In genomic region chr15:75884041-75884440, GRCh38 we compare ENCODE assay signal across 24 cellular contexts. TPM values are rescaled to one million over a fixed set of nuclear protein-coding genes. Genes with fewer than 3 reads are reported as not detected.
A peak's percentile ranks its signal among the peaks of the same experiment; 100 is the strongest.
DNase-seq lines count a peak whose midpoint lies in the region; ATAC-seq, FAIRE-seq and TF ChIP-seq lines count a peak whose summit lies in the region.
"Had no signal": no experiment of that assay in that cellular context is flagged by ENCODE, and none has a peak within 500 bp of the region (broad histone marks: within the 10 kb centered on the region; RNA-seq: fewer than 3 reads in every experiment).

No MANE protein-coding gene starts in this region.

- SMC1A ChIA-PET in GM12878 (lab: Charles Lee; ENCODE audit: uncharacterized antibody, unreplicated experiment), result interaction anchor here (1.1 kb wide), 1 partner anchor 41 kb away, joined by 4 read pairs; no protein-coding TSS in a partner anchor

- TF ChIP-seq POLR2A in GM12878 (IDR thresholded peaks at IDR 0.05; ENCODE audit: low read depth, low read length), result no peak

- H3K9ac ChIP-seq in GM12878 (ENCODE audit: control insufficient read depth, insufficient read depth, low read length), result no peak overlapping the region

- WGBS in GM12878 (ENCODE audit: insufficient coverage, insufficient replicate concordance, low lambda C conversion rate, missing lambda C conversion rate), result 48% methylated on average over 1 of the region's 1 CpG

- RAD21 ChIA-PET in GM12878 (lab: Charles Lee; ENCODE audit: unreplicated experiment), result no interaction called here

- CTCF ChIA-PET in GM12878 (lab: Yijun Ruan, JAX), result interaction anchor here (0.6 to 1.7 kb wide), 4 partner anchors 14 to 256 kb away, joined by 3 to 5 read pairs (median 3); no protein-coding TSS in a partner anchor

- intact Hi-C loops in GM12878 (cut with micrococcal nuclease; ENCODE audit: unreplicated experiment), result no loop called here

- no peak for FAIRE-seq in GM12878 (lab: Jason Lieb, UNC)
- FAIRE-seq: small intestine had no signal

- TF ChIP-seq CTCF in GM12878 (IDR thresholded peaks at IDR 0.05 in 2 of 3, conservative IDR thresholded peaks at IDR 0.05 in 1 of 3; ENCODE audit: control insufficient read depth in 2 of 3, extremely low read depth in 1 of 3, insufficient read depth in 1 of 3, low read depth in 3 of 3, low read length in 3 of 3), result no peak
- TF ChIP-seq CTCF in foreskin fibroblast (IDR thresholded peaks at IDR 0.05; ENCODE audit: low read depth, low read length), result no peak
- no peak for TF ChIP-seq CTCF in GM13977 (IDR thresholded peaks at IDR 0.05; ENCODE audit: extremely low read depth, insufficient read depth, missing control alignments)

- TF ChIP-seq EP300 in GM12878 (IDR thresholded peaks at IDR 0.05; ENCODE audit: borderline replicate concordance in 1 of 2, control insufficient read depth in 1 of 2, low read depth in 2 of 2, low read length in 2 of 2), result no peak

- peak; percentile 29 for DNase-seq in EL
- DNase-seq in HS-5 (ENCODE audit: low read depth), result peak; percentile 13
- DNase-seq in GM12878 (ENCODE audit: low read depth, low spot score), result no peak
- peak; percentile 16 to 62 for DNase-seq in foreskin fibroblast
- no peak for DNase-seq in NCI-H2171 treated with DMSO at 0.1 percent for 48 hours (lab: John Stamatoyannopoulos, UW)
- DNase-seq in putamen (ENCODE audit: low spot score), result no peak
- DNase-seq in GM13977 (ENCODE audit: low spot score), result no peak
- DNase-seq: activated naive CD4-positive, alpha-beta T cell treated with anti-CD3 and anti-CD28 coated beads, Interleukin-2, amount 10 ng/mL, durations not matched to agents 7 days and 5 days; CD8-positive, alpha-beta T cell; cortex of kidney; foreskin keratinocyte; GDM1; left colon; mesenchymal stem cell; NCI-H1417 treated with DMSO at 0.1 percent for 48 hours; NCI-H2081 treated with DMSO at 0.1 percent for 48 hours; NCI-H446; OCI-M1; SHP77; small intestine; stimulated activated CD4-positive, alpha-beta T cell treated with anti-CD3 and anti-CD28 coated beads, Interleukin-1b, Interleukin-23, amount 100 ng/mL, for 48 hours; T-helper 9 cell had no signal

- no peak overlapping the region for H2AFZ ChIP-seq in GM12878 (ENCODE audit: control insufficient read depth, low read depth, low read length)

- no peaks in the 10 kb centered on the region for H3K9me3 ChIP-seq in GM12878 (replicated peaks; ENCODE audit: control insufficient read depth, insufficient read depth, low read length)

- H3K36me3 ChIP-seq in GM12878 (ENCODE audit: control insufficient read depth in 2 of 2, insufficient read depth in 2 of 2, low read length in 1 of 2), result no peaks in the 10 kb centered on the region; a peak in 2 of 4 replicates

- no peaks in the 10 kb centered on the region for H3K27me3 ChIP-seq in GM12878 (replicated peaks in 1 of 2; ENCODE audit: control insufficient read depth in 2 of 2, insufficient read depth in 2 of 2, low read length in 1 of 2)
- H3K27me3 ChIP-seq: foreskin keratinocyte had no signal

- no peak for ATAC-seq in GM12878
- ATAC-seq in HG03280 (IDR thresholded peaks at IDR 0.05; ENCODE audit: unreplicated experiment), result no peak
- ATAC-seq: CD8-positive, alpha-beta T cell; foreskin keratinocyte; left colon; WTC11 had no signal

- H3K4me1 ChIP-seq in GM12878 (ENCODE audit: control insufficient read depth, insufficient read depth, low read length), result no peaks in the 10 kb centered on the region
- H3K4me1 ChIP-seq: foreskin keratinocyte had no signal

- H4K20me1 ChIP-seq in GM12878 (ENCODE audit: control insufficient read depth, insufficient read depth), result no peaks in the 10 kb centered on the region

- POLR2A ChIA-PET in GM12878 (lab: Charles Lee), result interaction anchor here (0.6 to 0.7 kb wide), 2 partner anchors 14 to 38 kb away, joined by 3 read pairs; no protein-coding TSS in a partner anchor

- BruUV-seq in GM12878 (replicated peaks; lab: Mats Ljungman, UMichigan), result no TSS peak

- no peak for TF ChIP-seq RAD21 in GM12878 (IDR thresholded peaks at IDR 0.05; ENCODE audit: insufficient read depth, low read depth, low read length)

- no peak overlapping the region for H3K4me3 ChIP-seq in GM12878
- H3K4me3 ChIP-seq in foreskin fibroblast (ENCODE audit: low read depth in 1 of 2, low read length in 2 of 2), result no peak overlapping the region

- H3K79me2 ChIP-seq in GM12878 (ENCODE audit: control insufficient read depth, insufficient read depth, low read length), result no peaks in the 10 kb centered on the region

- in situ Hi-C loops in GM12878 (cut with MboI), result no loop called here
- in situ Hi-C loops in GM13977 (cut with MboI; ENCODE audit: low pct_unique_long_range_greater_than_20kb, low sequenced_read_pairs, unreplicated experiment), result no loop called here

- H3K27ac ChIP-seq in GM12878 (ENCODE audit: control insufficient read depth, insufficient read depth), result no peak overlapping the region
- H3K27ac ChIP-seq: foreskin keratinocyte had no signal

- no peak overlapping the region for H3K4me2 ChIP-seq in GM12878 (ENCODE audit: control insufficient read depth, insufficient read depth)

TF ChIP-seq in GM12878, 131 proteins besides CTCF, POLR2A, EP300 and RAD21 (continues in another document):
- TF ChIP-seq CHD4 (IDR thresholded peaks at IDR 0.05) (no peak), EZH2 (IDR thresholded peaks at IDR 0.05; ENCODE audit: borderline replicate concordance, control insufficient read depth, low read depth, low read length) (no peak), BMI1 (IDR thresholded peaks at IDR 0.05; ENCODE audit: borderline replicate concordance) (no peak), YY1 (IDR thresholded peaks at IDR 0.05; ENCODE audit: low read depth, low read length) (no peak), CREM (IDR thresholded peaks at IDR 0.05; ENCODE audit: low read depth) (no peak), ZNF592 (IDR thresholded peaks at IDR 0.05) (no peak)

RNA-seq across cellular contexts. Expression of gene FBXO22, which starts 19.6 kb away (rescaled TPM):
- total RNA-seq in GM12878 (2013; cell fraction: nucleolus; rRNA removed), result 111 TPM in 2 replicates
- 39.1 and 44.7 TPM in 2 replicates for total RNA-seq in GM12878 (2014; rRNA removed)
- 32.8 and 34.8 TPM in 2 replicates for total RNA-seq in GM12878 (2014; rRNA removed; fragmentation: Illumina TruSeq; extraction: Trizol)
- 46.8 and 50.0 TPM in 2 replicates for total RNA-seq in GM12878 (2021)
- 26.0 TPM for polyA plus RNA-seq in GM12878 (2011; ENCODE audit: low read depth)
- 72.6 and 91.4 TPM in 2 replicates for polyA plus RNA-seq in GM12878 (2011; rRNA removed)
- polyA plus RNA-seq in GM12878 (2011; cell fraction: cytosol; rRNA removed), result 39.7 and 54.9 TPM in 2 replicates
- polyA plus RNA-seq in GM12878 (2011; cell fraction: nucleus; rRNA removed), result 48.6 and 55.9 TPM in 2 replicates
- 17.4 and 30.4 TPM in 2 replicates for polyA plus RNA-seq in GM12878 (2012)
- polyA plus RNA-seq in GM12878 (2014; fragmentation: Illumina TruSeq; extraction: Trizol), result 41.8 and 48.7 TPM in 2 replicates
- 10 to 100 TPM; 15.2 to 19.1 TPM for polyA plus RNA-seq in GM12878 (2014; fragmentation: Nextera tagmentation; extraction: Ambion mirVana)
- polyA plus RNA-seq in GM12878 (2014; rRNA removed), result 38.0 and 43.8 TPM in 2 replicates
- 100 to 1,000 TPM in 1 of 2 experiments, 10 to 100 TPM in 1; 92.9 to 110 TPM for polyA plus RNA-seq in GM12878 (2016; fragmentation: Nextera tagmentation; extraction: Ambion mirVana)
- polyA minus RNA-seq in GM12878 (2011; rRNA and poly(A)+ RNA removed), result 48.4 and 54.1 TPM in 2 replicates
- polyA minus RNA-seq in GM12878 (2011; cell fraction: cytosol; rRNA and poly(A)+ RNA removed), result 17.4 and 33.4 TPM in 2 replicates
- polyA minus RNA-seq in GM12878 (2011; cell fraction: nucleus; rRNA and poly(A)+ RNA removed), result 25.0 and 42.4 TPM in 2 replicates

RNA-seq across cellular contexts. Expression of gene UBE2Q2, which starts 40.8 kb away (rescaled TPM):
- 23.1 and 32.2 TPM in 2 replicates for total RNA-seq in GM12878 (2013; cell fraction: nucleolus; rRNA removed)
- total RNA-seq in GM12878 (2014; rRNA removed), result 19.8 and 21.8 TPM in 2 replicates
- total RNA-seq in GM12878 (2014; rRNA removed; fragmentation: Illumina TruSeq; extraction: Trizol), result 28.9 and 31.9 TPM in 2 replicates
- 22.0 and 22.7 TPM in 2 replicates for total RNA-seq in GM12878 (2021)
- polyA plus RNA-seq in GM12878 (2011; ENCODE audit: low read depth), result 9.2 TPM
- 23.2 and 30.6 TPM in 2 replicates for polyA plus RNA-seq in GM12878 (2011; rRNA removed)
- polyA plus RNA-seq in GM12878 (2011; cell fraction: cytosol; rRNA removed), result 8.3 and 9.4 TPM in 2 replicates
- 17.1 and 21.5 TPM in 2 replicates for polyA plus RNA-seq in GM12878 (2011; cell fraction: nucleus; rRNA removed)
- 15.1 and 15.4 TPM in 2 replicates for polyA plus RNA-seq in GM12878 (2012)
- 24.8 and 33.0 TPM in 2 replicates for polyA plus RNA-seq in GM12878 (2014; fragmentation: Illumina TruSeq; extraction: Trizol)
- 10 to 100 TPM; 11.1 to 13.0 TPM for polyA plus RNA-seq in GM12878 (2014; fragmentation: Nextera tagmentation; extraction: Ambion mirVana)
- 14.3 and 18.4 TPM in 2 replicates for polyA plus RNA-seq in GM12878 (2014; rRNA removed)
- polyA plus RNA-seq in GM12878 (2016; fragmentation: Nextera tagmentation; extraction: Ambion mirVana), result 10 to 100 TPM; 21.1 to 28.8 TPM
- polyA minus RNA-seq in GM12878 (2011; rRNA and poly(A)+ RNA removed), result 10.6 and 12.8 TPM in 2 replicates
- polyA minus RNA-seq in GM12878 (2011; cell fraction: cytosol; rRNA and poly(A)+ RNA removed), result 7.3 and 12.6 TPM in 2 replicates
- polyA minus RNA-seq in GM12878 (2011; cell fraction: nucleus; rRNA and poly(A)+ RNA removed), result 15.8 and 27.4 TPM in 2 replicates

Comparison
In these comparisons a context has a peak if more than half of its experiments do, and no peak if none do; other contexts are left out.
1. DNase-seq: peak in EL (single experiment), HS-5 (single experiment) and foreskin fibroblast (2 of 2); none in GM12878 (single experiment), NCI-H2171 treated with DMSO at 0.1 percent for 48 hours (single experiment), putamen (single experiment) and GM13977 (single experiment).